Comparison of ENCODE assay signal across 9 cellular contexts in genomic region chr10:69696073-69696731, GRCh38.
DNase-seq lines count a peak whose midpoint lies in the region; TF ChIP-seq lines count a peak whose summit lies in the region.
"Had no signal": no experiment of that assay in that cellular context is flagged by ENCODE, and none has a peak within 500 bp of the region (broad histone marks: within the 10 kb centered on the region; RNA-seq: fewer than 3 reads in every experiment).

No MANE protein-coding gene starts in this region.

- H3K27me3 ChIP-seq in ascending aorta, result no peaks in the 10 kb centered on the region
- H3K27me3 ChIP-seq: BLaER1 had no signal

- no peaks in the 10 kb centered on the region for H3K36me3 ChIP-seq in ascending aorta
- H3K36me3 ChIP-seq: BLaER1 had no signal

- H3K4me1 ChIP-seq in ascending aorta, result no peaks in the 10 kb centered on the region
- H3K4me1 ChIP-seq: BLaER1 had no signal

- TF ChIP-seq CTCF in LNCAP (IDR thresholded peaks at IDR 0.05) (peak; percentile 84), ascending aorta (IDR thresholded peaks at IDR 0.05) (peak; percentile 35 to 55 (median 47))

- DNase-seq in NCI-H146 (lab: John Stamatoyannopoulos, UW) (peak; percentile 11), NCI-H146 treated with DMSO at 0.1 percent for 48 hours (lab: John Stamatoyannopoulos, UW; ENCODE audit: unreplicated experiment) (no peak), ascending aorta (ENCODE audit: low spot score in 2 of 2) (no peak), islet precursor cell (peak; percentile 84), T1000 (lab: John Stamatoyannopoulos, UW) (no peak), NCI-H1417 (lab: John Stamatoyannopoulos, UW) (no peak), middle frontal gyrus (ENCODE audit: extremely low spot score, low spot score) (no peak)

- no peak overlapping the region for H3K4me3 ChIP-seq in ascending aorta
- H3K4me3 ChIP-seq: BLaER1 had no signal

- no peaks in the 10 kb centered on the region for H3K9me3 ChIP-seq in ascending aorta
- H3K9me3 ChIP-seq: BLaER1 had no signal

- H3K27ac ChIP-seq in ascending aorta, result no peak overlapping the region
- H3K27ac ChIP-seq: BLaER1 had no signal

- intact Hi-C loops in ascending aorta (cut with DNase I), result loop anchor here (1.0 to 2.0 kb wide), 2 partner anchors 19 to 104 kb away; no protein-coding TSS in a partner anchor

Comparison
In these comparisons a context has a peak if more than half of its experiments do, and no peak if none do; other contexts are left out.
1. DNase-seq: peak in NCI-H146 (single experiment) and islet precursor cell (single experiment); none in NCI-H146 treated with DMSO at 0.1 percent for 48 hours (single experiment), ascending aorta (0 of 2), T1000 (single experiment), NCI-H1417 (0 of 3) and middle frontal gyrus (single experiment).